In the genomic region with DNA sequence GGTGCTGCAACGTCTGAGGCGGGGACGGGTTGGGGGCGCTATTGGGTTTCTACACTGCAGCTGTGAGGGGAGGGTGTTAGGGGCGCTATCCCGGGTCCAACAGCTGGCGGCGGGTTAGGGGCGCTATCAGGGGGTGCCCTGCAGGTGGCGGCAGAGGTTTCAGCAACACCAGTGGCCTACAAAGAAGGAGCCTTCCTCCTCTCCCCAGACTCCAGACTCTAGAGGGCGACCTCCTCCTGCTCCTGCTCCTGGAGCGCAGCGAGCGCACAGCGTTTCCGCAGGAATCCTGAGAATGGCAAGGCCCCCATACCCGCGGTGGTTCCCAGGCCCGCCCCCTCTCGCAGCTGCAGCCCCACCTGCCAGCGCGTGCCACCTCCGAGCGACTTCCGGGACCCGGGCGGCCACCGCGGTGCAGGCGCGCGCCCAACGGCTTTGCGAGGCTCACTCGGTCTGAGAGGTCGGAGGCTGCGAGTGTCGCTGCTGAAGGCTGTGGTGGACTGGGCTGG, we compare ENCODE assay signal across 1 cellular context.
A peak's percentile ranks its signal among the peaks of the same experiment; 100 is the strongest.
TF ChIP-seq lines count a peak whose summit lies in the region.

No MANE protein-coding gene starts in this region.

TF ChIP-seq in HepG2, 621 proteins besides CTCF, POLR2A, EP300 and RAD21 (continued from another document and continues in another):
- TF ChIP-seq, protein P1, sequence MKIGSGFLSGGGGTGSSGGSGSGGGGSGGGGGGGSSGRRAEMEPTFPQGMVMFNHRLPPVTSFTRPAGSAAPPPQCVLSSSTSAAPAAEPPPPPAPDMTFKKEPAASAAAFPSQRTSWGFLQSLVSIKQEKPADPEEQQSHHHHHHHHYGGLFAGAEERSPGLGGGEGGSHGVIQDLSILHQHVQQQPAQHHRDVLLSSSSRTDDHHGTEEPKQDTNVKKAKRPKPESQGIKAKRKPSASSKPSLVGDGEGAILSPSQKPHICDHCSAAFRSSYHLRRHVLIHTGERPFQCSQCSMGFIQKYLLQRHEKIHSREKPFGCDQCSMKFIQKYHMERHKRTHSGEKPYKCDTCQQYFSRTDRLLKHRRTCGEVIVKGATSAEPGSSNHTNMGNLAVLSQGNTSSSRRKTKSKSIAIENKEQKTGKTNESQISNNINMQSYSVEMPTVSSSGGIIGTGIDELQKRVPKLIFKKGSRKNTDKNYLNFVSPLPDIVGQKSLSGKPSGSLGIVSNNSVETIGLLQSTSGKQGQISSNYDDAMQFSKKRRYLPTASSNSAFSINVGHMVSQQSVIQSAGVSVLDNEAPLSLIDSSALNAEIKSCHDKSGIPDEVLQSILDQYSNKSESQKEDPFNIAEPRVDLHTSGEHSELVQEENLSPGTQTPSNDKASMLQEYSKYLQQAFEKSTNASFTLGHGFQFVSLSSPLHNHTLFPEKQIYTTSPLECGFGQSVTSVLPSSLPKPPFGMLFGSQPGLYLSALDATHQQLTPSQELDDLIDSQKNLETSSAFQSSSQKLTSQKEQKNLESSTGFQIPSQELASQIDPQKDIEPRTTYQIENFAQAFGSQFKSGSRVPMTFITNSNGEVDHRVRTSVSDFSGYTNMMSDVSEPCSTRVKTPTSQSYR (CRISPR knock-in tag; IDR thresholded peaks at IDR 0.05; ENCODE audit: borderline replicate concordance), result peak; percentile 14; the same call in 1 of the 2 replicates
- TF ChIP-seq, protein P2, sequence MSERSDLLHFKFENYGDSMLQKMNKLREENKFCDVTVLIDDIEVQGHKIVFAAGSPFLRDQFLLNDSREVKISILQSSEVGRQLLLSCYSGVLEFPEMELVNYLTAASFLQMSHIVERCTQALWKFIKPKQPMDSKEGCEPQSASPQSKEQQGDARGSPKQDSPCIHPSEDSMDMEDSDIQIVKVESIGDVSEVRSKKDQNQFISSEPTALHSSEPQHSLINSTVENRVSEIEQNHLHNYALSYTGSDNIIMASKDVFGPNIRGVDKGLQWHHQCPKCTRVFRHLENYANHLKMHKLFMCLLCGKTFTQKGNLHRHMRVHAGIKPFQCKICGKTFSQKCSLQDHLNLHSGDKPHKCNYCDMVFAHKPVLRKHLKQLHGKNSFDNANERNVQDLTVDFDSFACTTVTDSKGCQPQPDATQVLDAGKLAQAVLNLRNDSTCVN (CRISPR knock-in tag; IDR thresholded peaks at IDR 0.05; ENCODE audit: borderline replicate concordance), result peak; percentile 54; the same call in 1 of the 2 replicates
- TF ChIP-seq TBX2 (CRISPR knock-in tag; IDR thresholded peaks at IDR 0.05; ENCODE audit: borderline replicate concordance), result peak; percentile 87
- peak; percentile 55; the same call in 1 of the 2 replicates for TF ChIP-seq ZNF350 (CRISPR knock-in tag; IDR thresholded peaks at IDR 0.05; ENCODE audit: borderline replicate concordance, low read depth)
- TF ChIP-seq ZBTB38 (CRISPR knock-in tag; IDR thresholded peaks at IDR 0.05), result peak; percentile 67; the same call in 1 of the 2 replicates
- peak; percentile 84 for TF ChIP-seq POGZ (CRISPR knock-in tag; IDR thresholded peaks at IDR 0.05)
- TF ChIP-seq ZNF777 (CRISPR knock-in tag; IDR thresholded peaks at IDR 0.05), result peak; percentile 58
- TF ChIP-seq, protein P3, sequence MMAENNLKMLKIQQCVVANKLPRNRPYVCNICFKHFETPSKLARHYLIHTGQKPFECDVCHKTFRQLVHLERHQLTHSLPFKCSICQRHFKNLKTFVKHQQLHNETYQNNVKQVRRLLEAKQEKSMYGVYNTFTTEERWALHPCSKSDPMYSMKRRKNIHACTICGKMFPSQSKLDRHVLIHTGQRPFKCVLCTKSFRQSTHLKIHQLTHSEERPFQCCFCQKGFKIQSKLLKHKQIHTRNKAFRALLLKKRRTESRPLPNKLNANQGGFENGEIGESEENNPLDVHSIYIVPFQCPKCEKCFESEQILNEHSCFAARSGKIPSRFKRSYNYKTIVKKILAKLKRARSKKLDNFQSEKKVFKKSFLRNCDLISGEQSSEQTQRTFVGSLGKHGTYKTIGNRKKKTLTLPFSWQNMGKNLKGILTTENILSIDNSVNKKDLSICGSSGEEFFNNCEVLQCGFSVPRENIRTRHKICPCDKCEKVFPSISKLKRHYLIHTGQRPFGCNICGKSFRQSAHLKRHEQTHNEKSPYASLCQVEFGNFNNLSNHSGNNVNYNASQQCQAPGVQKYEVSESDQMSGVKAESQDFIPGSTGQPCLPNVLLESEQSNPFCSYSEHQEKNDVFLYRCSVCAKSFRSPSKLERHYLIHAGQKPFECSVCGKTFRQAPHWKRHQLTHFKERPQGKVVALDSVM (CRISPR knock-in tag; IDR thresholded peaks at IDR 0.05), result peak; percentile 85
- TF ChIP-seq, protein P4, sequence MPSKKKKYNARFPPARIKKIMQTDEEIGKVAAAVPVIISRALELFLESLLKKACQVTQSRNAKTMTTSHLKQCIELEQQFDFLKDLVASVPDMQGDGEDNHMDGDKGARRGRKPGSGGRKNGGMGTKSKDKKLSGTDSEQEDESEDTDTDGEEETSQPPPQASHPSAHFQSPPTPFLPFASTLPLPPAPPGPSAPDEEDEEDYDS (CRISPR knock-in tag; IDR thresholded peaks at IDR 0.05), result 0 out of 2 replicates have a peak, but pooled peaks have one; percentile 22
- peak; percentile 20 for TF ChIP-seq SKI (IDR thresholded peaks at IDR 0.05; ENCODE audit: partially characterized antibody)
- TF ChIP-seq, protein P5, sequence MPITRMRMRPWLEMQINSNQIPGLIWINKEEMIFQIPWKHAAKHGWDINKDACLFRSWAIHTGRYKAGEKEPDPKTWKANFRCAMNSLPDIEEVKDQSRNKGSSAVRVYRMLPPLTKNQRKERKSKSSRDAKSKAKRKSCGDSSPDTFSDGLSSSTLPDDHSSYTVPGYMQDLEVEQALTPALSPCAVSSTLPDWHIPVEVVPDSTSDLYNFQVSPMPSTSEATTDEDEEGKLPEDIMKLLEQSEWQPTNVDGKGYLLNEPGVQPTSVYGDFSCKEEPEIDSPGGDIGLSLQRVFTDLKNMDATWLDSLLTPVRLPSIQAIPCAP (CRISPR knock-in tag; IDR thresholded peaks at IDR 0.05; ENCODE audit: low read depth), result 0 out of 2 replicates have a peak, but pooled peaks have one; percentile 49
- peak; percentile 68; the same call in 1 of the 2 replicates for TF ChIP-seq FOXC1 (CRISPR knock-in tag; IDR thresholded peaks at IDR 0.05; ENCODE audit: borderline replicate concordance)
- TF ChIP-seq, protein P6, sequence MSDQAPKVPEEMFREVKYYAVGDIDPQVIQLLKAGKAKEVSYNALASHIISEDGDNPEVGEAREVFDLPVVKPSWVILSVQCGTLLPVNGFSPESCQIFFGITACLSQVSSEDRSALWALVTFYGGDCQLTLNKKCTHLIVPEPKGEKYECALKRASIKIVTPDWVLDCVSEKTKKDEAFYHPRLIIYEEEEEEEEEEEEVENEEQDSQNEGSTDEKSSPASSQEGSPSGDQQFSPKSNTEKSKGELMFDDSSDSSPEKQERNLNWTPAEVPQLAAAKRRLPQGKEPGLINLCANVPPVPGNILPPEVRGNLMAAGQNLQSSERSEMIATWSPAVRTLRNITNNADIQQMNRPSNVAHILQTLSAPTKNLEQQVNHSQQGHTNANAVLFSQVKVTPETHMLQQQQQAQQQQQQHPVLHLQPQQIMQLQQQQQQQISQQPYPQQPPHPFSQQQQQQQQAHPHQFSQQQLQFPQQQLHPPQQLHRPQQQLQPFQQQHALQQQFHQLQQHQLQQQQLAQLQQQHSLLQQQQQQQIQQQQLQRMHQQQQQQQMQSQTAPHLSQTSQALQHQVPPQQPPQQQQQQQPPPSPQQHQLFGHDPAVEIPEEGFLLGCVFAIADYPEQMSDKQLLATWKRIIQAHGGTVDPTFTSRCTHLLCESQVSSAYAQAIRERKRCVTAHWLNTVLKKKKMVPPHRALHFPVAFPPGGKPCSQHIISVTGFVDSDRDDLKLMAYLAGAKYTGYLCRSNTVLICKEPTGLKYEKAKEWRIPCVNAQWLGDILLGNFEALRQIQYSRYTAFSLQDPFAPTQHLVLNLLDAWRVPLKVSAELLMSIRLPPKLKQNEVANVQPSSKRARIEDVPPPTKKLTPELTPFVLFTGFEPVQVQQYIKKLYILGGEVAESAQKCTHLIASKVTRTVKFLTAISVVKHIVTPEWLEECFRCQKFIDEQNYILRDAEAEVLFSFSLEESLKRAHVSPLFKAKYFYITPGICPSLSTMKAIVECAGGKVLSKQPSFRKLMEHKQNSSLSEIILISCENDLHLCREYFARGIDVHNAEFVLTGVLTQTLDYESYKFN (CRISPR knock-in tag; conservative IDR thresholded peaks at IDR 0.05), result 0 out of 2 replicates have a peak, but pooled peaks have one; percentile 37
- TF ChIP-seq ZNF343 (CRISPR knock-in tag; IDR thresholded peaks at IDR 0.05), result 0 out of 2 replicates have a peak, but pooled peaks have one; percentile 49
- TF ChIP-seq, protein P7, sequence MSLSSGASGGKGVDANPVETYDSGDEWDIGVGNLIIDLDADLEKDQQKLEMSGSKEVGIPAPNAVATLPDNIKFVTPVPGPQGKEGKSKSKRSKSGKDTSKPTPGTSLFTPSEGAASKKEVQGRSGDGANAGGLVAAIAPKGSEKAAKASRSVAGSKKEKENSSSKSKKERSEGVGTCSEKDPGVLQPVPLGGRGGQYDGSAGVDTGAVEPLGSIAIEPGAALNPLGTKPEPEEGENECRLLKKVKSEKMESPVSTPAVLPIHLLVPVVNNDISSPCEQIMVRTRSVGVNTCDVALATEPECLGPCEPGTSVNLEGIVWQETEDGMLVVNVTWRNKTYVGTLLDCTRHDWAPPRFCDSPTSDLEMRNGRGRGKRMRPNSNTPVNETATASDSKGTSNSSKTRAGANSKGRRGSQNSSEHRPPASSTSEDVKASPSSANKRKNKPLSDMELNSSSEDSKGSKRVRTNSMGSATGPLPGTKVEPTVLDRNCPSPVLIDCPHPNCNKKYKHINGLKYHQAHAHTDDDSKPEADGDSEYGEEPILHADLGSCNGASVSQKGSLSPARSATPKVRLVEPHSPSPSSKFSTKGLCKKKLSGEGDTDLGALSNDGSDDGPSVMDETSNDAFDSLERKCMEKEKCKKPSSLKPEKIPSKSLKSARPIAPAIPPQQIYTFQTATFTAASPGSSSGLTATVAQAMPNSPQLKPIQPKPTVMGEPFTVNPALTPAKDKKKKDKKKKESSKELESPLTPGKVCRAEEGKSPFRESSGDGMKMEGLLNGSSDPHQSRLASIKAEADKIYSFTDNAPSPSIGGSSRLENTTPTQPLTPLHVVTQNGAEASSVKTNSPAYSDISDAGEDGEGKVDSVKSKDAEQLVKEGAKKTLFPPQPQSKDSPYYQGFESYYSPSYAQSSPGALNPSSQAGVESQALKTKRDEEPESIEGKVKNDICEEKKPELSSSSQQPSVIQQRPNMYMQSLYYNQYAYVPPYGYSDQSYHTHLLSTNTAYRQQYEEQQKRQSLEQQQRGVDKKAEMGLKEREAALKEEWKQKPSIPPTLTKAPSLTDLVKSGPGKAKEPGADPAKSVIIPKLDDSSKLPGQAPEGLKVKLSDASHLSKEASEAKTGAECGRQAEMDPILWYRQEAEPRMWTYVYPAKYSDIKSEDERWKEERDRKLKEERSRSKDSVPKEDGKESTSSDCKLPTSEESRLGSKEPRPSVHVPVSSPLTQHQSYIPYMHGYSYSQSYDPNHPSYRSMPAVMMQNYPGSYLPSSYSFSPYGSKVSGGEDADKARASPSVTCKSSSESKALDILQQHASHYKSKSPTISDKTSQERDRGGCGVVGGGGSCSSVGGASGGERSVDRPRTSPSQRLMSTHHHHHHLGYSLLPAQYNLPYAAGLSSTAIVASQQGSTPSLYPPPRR (CRISPR knock-in tag; IDR thresholded peaks at IDR 0.05; ENCODE audit: borderline replicate concordance), result peak; percentile 39; the same call in 1 of the 2 replicates
- 0 out of 2 replicates have a peak, but pooled peaks have one; percentile 42 for TF ChIP-seq ZNF367 (CRISPR knock-in tag; IDR thresholded peaks at IDR 0.05; ENCODE audit: borderline replicate concordance)
- 0 out of 2 replicates have a peak, but pooled peaks have one; percentile 40 for TF ChIP-seq MEIS1 (CRISPR knock-in tag; IDR thresholded peaks at IDR 0.05; ENCODE audit: borderline replicate concordance)
- peak; percentile 40; the same call in 1 of the 2 replicates for TF ChIP-seq ZFP90 (CRISPR knock-in tag; IDR thresholded peaks at IDR 0.05; ENCODE audit: borderline replicate concordance)
- peak; percentile 48; the same call in 1 of the 2 replicates for TF ChIP-seq NR2C2 (CRISPR knock-in tag; IDR thresholded peaks at IDR 0.05; ENCODE audit: borderline replicate concordance)
- TF ChIP-seq, protein P8, sequence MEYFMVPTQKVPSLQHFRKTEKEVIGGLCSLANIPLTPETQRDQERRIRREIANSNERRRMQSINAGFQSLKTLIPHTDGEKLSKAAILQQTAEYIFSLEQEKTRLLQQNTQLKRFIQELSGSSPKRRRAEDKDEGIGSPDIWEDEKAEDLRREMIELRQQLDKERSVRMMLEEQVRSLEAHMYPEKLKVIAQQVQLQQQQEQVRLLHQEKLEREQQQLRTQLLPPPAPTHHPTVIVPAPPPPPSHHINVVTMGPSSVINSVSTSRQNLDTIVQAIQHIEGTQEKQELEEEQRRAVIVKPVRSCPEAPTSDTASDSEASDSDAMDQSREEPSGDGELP (IDR thresholded peaks at IDR 0.05; ENCODE audit: borderline replicate concordance, low read depth), result peak; percentile 65; the same call in 1 of the 2 replicates
- peak; percentile 59 for TF ChIP-seq SP5 (CRISPR knock-in tag; IDR thresholded peaks at IDR 0.05; ENCODE audit: borderline replicate concordance, low read depth)
- peak; percentile 52; the same call in 1 of the 2 replicates for TF ChIP-seq ZNF709 (CRISPR knock-in tag; IDR thresholded peaks at IDR 0.05)
- TF ChIP-seq, protein P9, sequence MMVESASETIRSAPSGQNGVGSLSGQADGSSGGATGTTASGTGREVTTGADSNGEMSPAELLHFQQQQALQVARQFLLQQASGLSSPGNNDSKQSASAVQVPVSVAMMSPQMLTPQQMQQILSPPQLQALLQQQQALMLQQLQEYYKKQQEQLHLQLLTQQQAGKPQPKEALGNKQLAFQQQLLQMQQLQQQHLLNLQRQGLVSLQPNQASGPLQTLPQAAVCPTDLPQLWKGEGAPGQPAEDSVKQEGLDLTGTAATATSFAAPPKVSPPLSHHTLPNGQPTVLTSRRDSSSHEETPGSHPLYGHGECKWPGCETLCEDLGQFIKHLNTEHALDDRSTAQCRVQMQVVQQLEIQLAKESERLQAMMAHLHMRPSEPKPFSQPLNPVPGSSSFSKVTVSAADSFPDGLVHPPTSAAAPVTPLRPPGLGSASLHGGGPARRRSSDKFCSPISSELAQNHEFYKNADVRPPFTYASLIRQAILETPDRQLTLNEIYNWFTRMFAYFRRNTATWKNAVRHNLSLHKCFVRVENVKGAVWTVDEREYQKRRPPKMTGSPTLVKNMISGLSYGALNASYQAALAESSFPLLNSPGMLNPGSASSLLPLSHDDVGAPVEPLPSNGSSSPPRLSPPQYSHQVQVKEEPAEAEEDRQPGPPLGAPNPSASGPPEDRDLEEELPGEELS (CRISPR knock-in tag; IDR thresholded peaks at IDR 0.05), result peak; percentile 45; the same call in 1 of the 2 replicates
- TF ChIP-seq ZNF563 (CRISPR knock-in tag; IDR thresholded peaks at IDR 0.05), result 0 out of 2 replicates have a peak, but pooled peaks have one; percentile 47
